In the genomic region with DNA sequence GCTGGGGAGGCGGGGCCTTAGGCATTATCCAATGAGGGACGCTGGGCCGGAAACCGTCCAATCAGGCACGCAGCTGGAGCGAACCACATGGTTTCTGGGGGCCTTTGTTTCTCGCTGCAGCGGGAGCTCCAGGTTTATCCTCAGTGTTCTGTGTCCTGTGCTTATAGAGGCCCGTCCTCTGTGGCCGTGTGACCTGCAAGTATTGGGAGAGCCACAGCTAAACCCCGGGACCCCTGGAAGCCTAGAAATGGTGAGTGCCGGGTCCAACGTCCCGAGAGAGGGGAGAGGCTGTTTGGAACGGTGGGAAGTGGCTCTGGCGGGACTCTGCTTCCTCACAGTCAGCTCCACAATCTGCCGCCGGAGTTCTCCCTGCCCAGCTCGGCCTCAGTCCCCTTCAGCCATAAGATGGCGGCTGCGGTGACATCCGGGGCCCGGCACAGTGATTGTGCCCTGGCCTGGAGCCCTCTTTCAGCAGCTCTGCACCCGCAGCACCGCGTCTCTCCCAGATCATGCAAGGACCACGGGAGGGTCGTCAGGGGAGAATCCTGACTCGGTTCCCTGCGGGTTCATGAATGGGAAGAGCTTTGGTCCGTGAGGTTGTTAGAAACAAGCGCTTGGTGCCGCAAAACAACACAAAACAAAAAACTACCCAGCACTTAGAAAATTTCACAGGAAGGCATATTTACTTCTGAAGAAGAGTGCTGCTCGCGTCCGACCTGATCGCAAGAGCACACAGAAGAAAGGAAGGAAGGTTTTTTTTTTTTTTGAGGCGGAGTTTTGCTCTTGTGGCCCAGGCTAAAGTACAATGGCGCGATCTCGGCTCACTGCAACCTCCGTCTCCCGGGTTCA, we compare ENCODE assay signal across 8 cellular contexts. TPM values are rescaled to one million over a fixed set of nuclear protein-coding genes. Genes with fewer than 3 reads are reported as not detected.
A peak's percentile ranks its signal among the peaks of the same experiment; 100 is the strongest.
DNase-seq lines count a peak whose midpoint lies in the region; TF ChIP-seq lines count a peak whose summit lies in the region.

A gene (plus strand): TSS at position 133 of the 849 bp plus-strand sequence. CDS start 115 bp downstream, at position 248.

- H3K9ac ChIP-seq in NT2/D1 (ENCODE audit: insufficient read length, low read depth): peak within 1 kb of the TSS; percentile 96

- H3K4me3 ChIP-seq in NT2/D1 (ENCODE audit: insufficient read length, low read depth) (peak within 1 kb of the TSS; percentile 87), mesodermal cell (ENCODE audit: extremely low read depth, insufficient read depth, low read length, poor library complexity, severe bottlenecking) (peak within 1 kb of the TSS; percentile 75)

- WGBS in mesodermal cell (ENCODE audit: insufficient coverage in 2 of 2), 2 experiments: 7 to 16% methylated on average over 28 to 32 of the region's 43 CpGs

- no peaks in the 10 kb centered on the region for H3K27me3 ChIP-seq in NT2/D1 (ENCODE audit: insufficient read depth, insufficient read length)

- peaks cover 17% of the 10 kb centered on the region for H3K4me1 Mint-ChIP-seq in endothelial cell (ENCODE audit: unreplicated experiment)

- peaks cover 7% of the 10 kb centered on the region for H3K36me3 Mint-ChIP-seq in endothelial cell (ENCODE audit: low read depth, unreplicated experiment)

- H3K9me3 Mint-ChIP-seq in endothelial cell (ENCODE audit: unreplicated experiment): no peaks in the 10 kb centered on the region

- peak within 1 kb of the TSS; percentile 99 for H3K4me3 Mint-ChIP-seq in endothelial cell (ENCODE audit: unreplicated experiment)

- H3K4me1 ChIP-seq in NT2/D1 (ENCODE audit: insufficient read depth, insufficient read length) (no peaks in the 10 kb centered on the region), mesodermal cell (ENCODE audit: control insufficient read depth, insufficient read depth, low read length, poor library complexity, severe bottlenecking) (no peaks in the 10 kb centered on the region)

- H3K27ac Mint-ChIP-seq in endothelial cell (ENCODE audit: unreplicated experiment): peak within 1 kb of the TSS; percentile 99

- H3K27me3 Mint-ChIP-seq in endothelial cell (ENCODE audit: unreplicated experiment): peaks cover 11% of the 10 kb centered on the region

- peaks cover 15% of the 10 kb centered on the region for H3K36me3 ChIP-seq in NT2/D1 (ENCODE audit: insufficient read depth, insufficient read length, low read length)
- H3K36me3 ChIP-seq in mesodermal cell (ENCODE audit: control insufficient read depth, insufficient read depth, low read length): peaks cover 31% of the 10 kb centered on the region

- H3K27ac ChIP-seq in mesodermal cell (ENCODE audit: low read depth, low read length, severe bottlenecking): peak within 1 kb of the TSS; percentile 99

- H3K9me3 ChIP-seq in NT2/D1 (ENCODE audit: insufficient read depth, low read length) (no peaks in the 10 kb centered on the region), mesodermal cell (ENCODE audit: control insufficient read depth, low read length) (peaks cover 29% of the 10 kb centered on the region)

- TF ChIP-seq CTCF in GM20000 (IDR thresholded peaks at IDR 0.05; ENCODE audit: extremely low read depth, missing control alignments) (no peak), endothelial cell (IDR thresholded peaks at IDR 0.05; ENCODE audit: unreplicated experiment) (no peak)

- DNase-seq in COLO668 (lab: John Stamatoyannopoulos, UW; ENCODE audit: unreplicated experiment) (peak; percentile 96), GM20000 (ENCODE audit: low spot score) (peak; percentile 91), HT1080 (ENCODE audit: low read depth) (peak; percentile 18), NT2/D1 (ENCODE audit: low read depth, low spot score) (peak; percentile 97), endothelial cell (ENCODE audit: low spot score) (peak; percentile 94)
- peak; percentile 94 for DNase-seq in activated CD8-positive, alpha-beta memory T cell treated with anti-CD3 and anti-CD28 coated beads, Interleukin-2, amount 50 U/mL, for 24 hours (ENCODE audit: extremely low read depth)
- peak; percentile 79 for DNase-seq in stimulated activated CD8-positive, alpha-beta memory T cell treated with anti-CD3 and anti-CD28 coated beads, Interleukin-15, amount 100 ng/mL, for 24 hours (ENCODE audit: low read depth)

RNA-seq across cellular contexts. Expression of the gene that starts here (rescaled TPM):
- not detected in 2 replicates for total RNA-seq in HT1080 (2014; rRNA removed; shearing (Covaris generic))
- 0.10 TPM in 1 of 2 replicates, not detected in the other for polyA plus RNA-seq in HT1080 (2015; cell fraction: cytosol; rRNA removed)
- 0.13 TPM in 1 of 2 replicates, not detected in the other for polyA plus RNA-seq in HT1080 (2015; cell fraction: nucleus; rRNA removed)
- total RNA-seq in endothelial cell (ENCODE audit: unreplicated experiment): 23.3 TPM
- 8.0 TPM for polyA plus RNA-seq in mesodermal cell (2013, experiment 1 of 2)
- 10.5 TPM for polyA plus RNA-seq in mesodermal cell (2013, experiment 2 of 2)

Comparison
In these comparisons a context has a peak if more than half of its experiments do, and no peak if none do; other contexts are left out.
1. Peak in every context shown above with its lines: DNase-seq, H3K4me3 ChIP-seq and H3K27ac ChIP-seq.
2. RNA of the gene that starts here (total RNA-seq): 23.3 TPM in endothelial cell (single experiment); not detected in HT1080; every median in the first group is over 10 times any median in the second.
3. Peak in DNase-seq in HT1080; RNA of the gene not detected or under 1 TPM.
4. DNase-seq: peak in every context shown above with its lines; median percentile 97 in NT2/D1; 96 in COLO668; 94 in activated CD8-positive, alpha-beta memory T cell treated with anti-CD3 and anti-CD28 coated beads, Interleukin-2, amount 50 U/mL, for 24 hours; 94 in endothelial cell; 91 in GM20000; 79 in stimulated activated CD8-positive, alpha-beta memory T cell treated with anti-CD3 and anti-CD28 coated beads, Interleukin-15, amount 100 ng/mL, for 24 hours; 18 in HT1080.